Comparison of ENCODE assay signal across 9 cellular contexts in genomic region chr3:157572559-157573270, GRCh38.
A peak's percentile ranks its signal among the peaks of the same experiment; 100 is the strongest.
DNase-seq lines count a peak whose midpoint lies in the region; ATAC-seq and TF ChIP-seq lines count a peak whose summit lies in the region.
"Had no signal": no experiment of that assay in that cellular context is flagged by ENCODE, and none has a peak within 500 bp of the region (broad histone marks: within the 10 kb centered on the region; RNA-seq: fewer than 3 reads in every experiment).

No MANE protein-coding gene starts in this region.

- no peak overlapping the region for H3K27ac ChIP-seq in lower lobe of right lung
- H3K27ac ChIP-seq in ovary: no peak overlapping the region

- H3K4me3 ChIP-seq in lower lobe of right lung: no peak overlapping the region
- no peak overlapping the region for H3K4me3 ChIP-seq in ovary

- H3K27me3 ChIP-seq in lower lobe of right lung (ENCODE audit: low read depth) (no peaks in the 10 kb centered on the region), ovary (no peaks in the 10 kb centered on the region)

- H3K36me3 ChIP-seq in lower lobe of right lung: no peaks in the 10 kb centered on the region
- H3K36me3 ChIP-seq in ovary: no peaks in the 10 kb centered on the region

- intact Hi-C loops in lower lobe of right lung (cut with DNase I): loop anchor here (5.0 kb wide), 1 partner anchor 40 kb away; no protein-coding TSS in a partner anchor
- intact Hi-C loops in ovary (cut with DNase I): no loop called here

- no peak for TF ChIP-seq EP300 in ovary (IDR thresholded peaks at IDR 0.05)

- H3K4me1 ChIP-seq in lower lobe of right lung: no peaks in the 10 kb centered on the region
- H3K4me1 ChIP-seq in ovary (ENCODE audit: insufficient read depth): no peaks in the 10 kb centered on the region

- TF ChIP-seq CTCF in chondrocyte (IDR thresholded peaks at IDR 0.05) (peak; percentile 86), lower lobe of right lung (IDR thresholded peaks at IDR 0.05) (peak; percentile 73), ovary (IDR thresholded peaks at IDR 0.05) (no peak)

- H3K27me3 Mint-ChIP-seq in chondrocyte (ENCODE audit: low read depth): peaks cover 4% of the 10 kb centered on the region

- DNase-seq in NCI-H2196 (lab: John Stamatoyannopoulos, UW; ENCODE audit: unreplicated experiment) (peak; percentile 65), NCI-H2196 treated with DMSO at 0.1 percent for 48 hours (lab: John Stamatoyannopoulos, UW; ENCODE audit: unreplicated experiment) (no peak), HS-5 (ENCODE audit: low read depth) (peak; percentile 34), NOMO-1 treated with DMSO at 0.1 percent for 48 hours (lab: John Stamatoyannopoulos, UW; ENCODE audit: unreplicated experiment) (peak; percentile 24), chondrocyte (ENCODE audit: low spot score) (no peak), lower lobe of right lung (no peak), ovary (no peak)
- DNase-seq: activated naive CD8-positive, alpha-beta T cell treated with anti-CD3 and anti-CD28 coated beads, Interleukin-2, amount 10 ng/mL, durations not matched to agents 7 days and 5 days had no signal

- no peak overlapping the region for H3K4me3 Mint-ChIP-seq in chondrocyte (ENCODE audit: unreplicated experiment)
- H3K4me3 Mint-ChIP-seq: activated naive CD8-positive, alpha-beta T cell treated with anti-CD3 and anti-CD28 coated beads, Interleukin-2, amount 10 ng/mL, durations not matched to agents 7 days and 5 days had no signal

- H3K27ac Mint-ChIP-seq in chondrocyte (ENCODE audit: unreplicated experiment): no peak overlapping the region
- H3K27ac Mint-ChIP-seq: activated naive CD8-positive, alpha-beta T cell treated with anti-CD3 and anti-CD28 coated beads, Interleukin-2, amount 10 ng/mL, durations not matched to agents 7 days and 5 days had no signal

- ATAC-seq in GM21367 (IDR thresholded peaks at IDR 0.05; ENCODE audit: unreplicated experiment) (peak; percentile 85), lower lobe of right lung (peak; percentile 80 to 82)

- H3K4me1 Mint-ChIP-seq in chondrocyte (ENCODE audit: low read depth): peaks cover 9% of the 10 kb centered on the region
- H3K4me1 Mint-ChIP-seq: activated naive CD8-positive, alpha-beta T cell treated with anti-CD3 and anti-CD28 coated beads, Interleukin-2, amount 10 ng/mL, durations not matched to agents 7 days and 5 days had no signal

- no peaks in the 10 kb centered on the region for H3K9me3 ChIP-seq in lower lobe of right lung
- H3K9me3 ChIP-seq in ovary: no peaks in the 10 kb centered on the region

- no peak for TF ChIP-seq POLR2A in ovary (IDR thresholded peaks at IDR 0.05)

- 65 to 71% (median 69%) methylated on average over 8 of the region's 8 CpGs for WGBS in ovary, 3 donors

- H3K9me3 Mint-ChIP-seq in chondrocyte (ENCODE audit: low read depth): no peaks in the 10 kb centered on the region
- H3K9me3 Mint-ChIP-seq: activated naive CD8-positive, alpha-beta T cell treated with anti-CD3 and anti-CD28 coated beads, Interleukin-2, amount 10 ng/mL, durations not matched to agents 7 days and 5 days had no signal

- no peaks in the 10 kb centered on the region for H3K36me3 Mint-ChIP-seq in chondrocyte (ENCODE audit: low read depth)
- H3K36me3 Mint-ChIP-seq: activated naive CD8-positive, alpha-beta T cell treated with anti-CD3 and anti-CD28 coated beads, Interleukin-2, amount 10 ng/mL, durations not matched to agents 7 days and 5 days had no signal

Comparison
In these comparisons a context has a peak if more than half of its experiments do, and no peak if none do; other contexts are left out.
1. DNase-seq: peak in NCI-H2196 (single experiment), HS-5 (single experiment) and NOMO-1 treated with DMSO at 0.1 percent for 48 hours (single experiment); none in NCI-H2196 treated with DMSO at 0.1 percent for 48 hours (single experiment), chondrocyte (single experiment), lower lobe of right lung (single experiment) and ovary (0 of 5).
2. CTCF ChIP-seq: peak in chondrocyte (single experiment) and lower lobe of right lung (single experiment); none in ovary (0 of 3).